Comparison of ENCODE assay signal across 9 cellular contexts in genomic region chr12:7932599-7933240, GRCh38. TPM values are rescaled to one million over a fixed set of nuclear protein-coding genes. Genes with fewer than 3 reads are reported as not detected.
DNase-seq lines count a peak whose midpoint lies in the region; ATAC-seq, FAIRE-seq and TF ChIP-seq lines count a peak whose summit lies in the region.
"Not testable (repeated sequence)": the region's sequence is repeated elsewhere in the genome, so short reads cannot be mapped to it uniquely, and the experiment has no call there.
"Had no signal": no experiment of that assay in that cellular context is flagged by ENCODE, and none has a peak within 500 bp of the region (broad histone marks: within the 10 kb centered on the region; RNA-seq: fewer than 3 reads in every experiment).

No MANE protein-coding gene starts in this region.

- ATAC-seq in K562; HepG2; upper lobe of left lung (ENCODE audit: low FRiP score in 2 of 2): not testable (repeated sequence)

- H2AFZ ChIP-seq in OCI-LY3 (ENCODE audit: low read depth, low read length); K562 (ENCODE audit: low read depth, low read length); fibroblast of lung (ENCODE audit: low read length); HepG2 (ENCODE audit: low read length); osteoblast (ENCODE audit: low read length): not testable (repeated sequence)

- H3K27ac ChIP-seq in C4-2B: peak overlapping the region; percentile 41; the same call in 1 of the 2 replicates
- H3K27ac ChIP-seq in OCI-LY3 (ENCODE audit: low read length); K562 (ENCODE audit: extremely low read depth, low read depth, low read length); fibroblast of lung (ENCODE audit: insufficient read depth, low read length); HepG2 (ENCODE audit: extremely low read length, insufficient read depth, low read length): not testable (repeated sequence)
- H3K27ac ChIP-seq in osteoblast (ENCODE audit: low read depth, low read length): peak overlapping the region; percentile 94
- peak overlapping the region in 3 of 4 donors; percentile 17 to 88 (median 88) for H3K27ac ChIP-seq in upper lobe of left lung

- not testable (repeated sequence) for H3K9me3 ChIP-seq in OCI-LY3 (ENCODE audit: insufficient read depth, low read length); K562 (replicated peaks; ENCODE audit: control insufficient read depth, insufficient read depth, low read depth, low read length); fibroblast of lung (ENCODE audit: control insufficient read depth, insufficient read depth, low read depth, low read length); HepG2 (ENCODE audit: low read length); osteoblast (ENCODE audit: low read depth, low read length); upper lobe of left lung

- H3K4me3 ChIP-seq in H7 (ENCODE audit: insufficient read depth, low read depth, low read length): peak overlapping the region; percentile 87; the same call in 1 of the 2 replicates
- not testable (repeated sequence) for H3K4me3 ChIP-seq in OCI-LY3 (ENCODE audit: low read length)
- peak overlapping the region; percentile 90 for H3K4me3 ChIP-seq in K562
- peak overlapping the region in 2 of 4 experiments; percentile 10 to 85 for H3K4me3 ChIP-seq in fibroblast of lung (replicated peaks in 1 of 4; ENCODE audit: control extremely low read depth in 1 of 4, insufficient read depth in 1 of 4, low read depth in 3 of 4, low read length in 4 of 4)
- H3K4me3 ChIP-seq in HepG2 (replicated peaks in 1 of 3; ENCODE audit: insufficient read depth in 1 of 3, low read depth in 2 of 3, low read length in 3 of 3): peak overlapping the region; percentile 84 to 99 (median 84); a peak in 5 of 6 replicates
- peak overlapping the region; percentile 87 for H3K4me3 ChIP-seq in osteoblast (ENCODE audit: insufficient read depth, low read length)
- H3K4me3 ChIP-seq in upper lobe of left lung: peak overlapping the region in 1 of 4 donors; percentile 62

- H3K9me1 ChIP-seq in K562 (ENCODE audit: control insufficient read depth, insufficient read depth, low read length): not testable (repeated sequence)

- in situ Hi-C loops in K562 (cut with MboI): loop anchor here (5.0 kb wide), 1 partner anchor 60 kb away; no protein-coding TSS in a partner anchor
- in situ Hi-C loops in HepG2 (cut with HindIII; ENCODE audit: extremely low pct_ligation_motif_present, low pct_unique_long_range_greater_than_20kb): loop anchor here (10.0 kb wide), 2 partner anchors 62 to 78 kb away; no protein-coding TSS in a partner anchor

- BruUV-seq in K562 (replicated peaks; lab: Mats Ljungman, UMichigan); HepG2 (replicated peaks; lab: Mats Ljungman, UMichigan): not testable (repeated sequence)

- peaks cover 47% of the 10 kb centered on the region for H3K36me3 ChIP-seq in H7 (replicated peaks; ENCODE audit: control insufficient read depth, insufficient read depth, low read length)
- H3K36me3 ChIP-seq in OCI-LY3 (replicated peaks; ENCODE audit: low read depth, low read length): not testable (repeated sequence)
- H3K36me3 ChIP-seq in K562 (ENCODE audit: control insufficient read depth, insufficient read depth, low read length): peaks cover 70% of the 10 kb centered on the region
- peaks cover 18% of the 10 kb centered on the region for H3K36me3 ChIP-seq in fibroblast of lung (ENCODE audit: control insufficient read depth, insufficient read depth, low read length)
- H3K36me3 ChIP-seq in HepG2 (replicated peaks in 1 of 2; ENCODE audit: control insufficient read depth in 1 of 2, insufficient read depth in 2 of 2, low read length in 2 of 2): peaks cover 9 to 52% of the 10 kb centered on the region in 2 experiments; a peak in 4 of 5 replicates
- H3K36me3 ChIP-seq in osteoblast (ENCODE audit: insufficient read depth, low read length): peaks cover 58% of the 10 kb centered on the region
- H3K36me3 ChIP-seq in upper lobe of left lung: peaks cover 18 to 54% (median 47%) of the 10 kb centered on the region in 4 donors

- TF ChIP-seq CTCF in C4-2B (conservative IDR thresholded peaks at IDR 0.05); OCI-LY3 (IDR thresholded peaks at IDR 0.05; ENCODE audit: low read depth, low read length); K562 (IDR thresholded peaks at IDR 0.05 in 2 of 3, conservative IDR thresholded peaks at IDR 0.05 in 1 of 3; ENCODE audit: insufficient read depth in 2 of 3, low read depth in 1 of 3, low read length in 3 of 3); fibroblast of lung (conservative IDR thresholded peaks at IDR 0.05 in 1 of 2, IDR thresholded peaks at IDR 0.05 in 1 of 2; ENCODE audit: low read depth in 1 of 2, low read length in 2 of 2); HepG2 (CRISPR knock-in tag; IDR thresholded peaks at IDR 0.05); osteoblast (IDR thresholded peaks at IDR 0.05; ENCODE audit: extremely low read depth, low read depth, low read length); upper lobe of left lung (IDR thresholded peaks at IDR 0.05): not testable (repeated sequence)

- not testable (repeated sequence) for H3K9ac ChIP-seq in OCI-LY3 (ENCODE audit: low read length); K562 (ENCODE audit: insufficient read depth in 1 of 2, low read depth in 2 of 2, low read length in 2 of 2); fibroblast of lung (ENCODE audit: insufficient read depth, low read length)
- H3K9ac ChIP-seq in HepG2 (ENCODE audit: insufficient read depth, low read depth, low read length): peak overlapping the region; percentile 95; the same call in 1 of the 2 replicates

- H3K79me2 ChIP-seq in OCI-LY3 (ENCODE audit: low read length): not testable (repeated sequence)
- H3K79me2 ChIP-seq in K562 (ENCODE audit: control insufficient read depth, insufficient read depth, low read length) (peaks cover 52% of the 10 kb centered on the region), fibroblast of lung (ENCODE audit: control insufficient read depth, insufficient read depth, low read length) (peaks cover 51% of the 10 kb centered on the region), HepG2 (ENCODE audit: insufficient read depth, low read length) (peaks cover 46% of the 10 kb centered on the region), osteoblast (ENCODE audit: insufficient read depth, low read length) (peaks cover 66% of the 10 kb centered on the region)

- intact Hi-C loops in K562 (cut with micrococcal nuclease): loop anchor here (1.0 to 10.0 kb wide), 4 partner anchors 58 to 152 kb away; partner anchors contain the start of gene NECAP1
- intact Hi-C loops in HepG2 (cut with micrococcal nuclease; ENCODE audit: unreplicated experiment): loop anchor here (1.0 to 2.0 kb wide), 3 partner anchors 26 to 72 kb away; no protein-coding TSS in a partner anchor

- H3K4me1 ChIP-seq in OCI-LY3 (ENCODE audit: low read length) (peaks cover 26% of the 10 kb centered on the region), HepG2 (ENCODE audit: insufficient read depth, low read length) (peaks cover 65% of the 10 kb centered on the region), osteoblast (ENCODE audit: insufficient read depth, low read length) (peaks cover 11% of the 10 kb centered on the region), upper lobe of left lung (peaks cover 6 to 33% (median 21%) of the 10 kb centered on the region in 4 donors)
- not testable (repeated sequence) for H3K4me1 ChIP-seq in K562 (replicated peaks in 1 of 2; ENCODE audit: control insufficient read depth in 2 of 2, insufficient read depth in 2 of 2, low read length in 2 of 2); fibroblast of lung (ENCODE audit: control insufficient read depth, extremely low read depth, insufficient read depth, low read length)

- peak overlapping the region; percentile 91; the same call in 1 of the 2 replicates for H3K4me2 ChIP-seq in OCI-LY3 (ENCODE audit: low read length)
- H3K4me2 ChIP-seq in K562 (ENCODE audit: insufficient read depth, low read length): peak overlapping the region; percentile 93; the same call in 1 of the 2 replicates
- H3K4me2 ChIP-seq in fibroblast of lung (ENCODE audit: extremely low read depth, insufficient read depth, low read length): peak overlapping the region; percentile 92
- peak overlapping the region; percentile 79 for H3K4me2 ChIP-seq in HepG2 (ENCODE audit: low read depth, low read length)
- H3K4me2 ChIP-seq in osteoblast (ENCODE audit: insufficient read depth, low read length): peak overlapping the region; percentile 97

- TF ChIP-seq EP300 in K562 (IDR thresholded peaks at IDR 0.05; ENCODE audit: low read length); HepG2 (IDR thresholded peaks at IDR 0.05; ENCODE audit: low read depth in 2 of 2, low read length in 2 of 2); HepG2 (CRISPR knock-in tag; IDR thresholded peaks at IDR 0.05; ENCODE audit: borderline replicate concordance); upper lobe of left lung (IDR thresholded peaks at IDR 0.05): not testable (repeated sequence)

- POLR2A ChIA-PET in K562 (lab: Yijun Ruan, JAX): interaction anchor here (0.6 to 3.3 kb wide), 9 partner anchors 10 to 126 kb away, joined by 3 to 26 read pairs (median 5); no protein-coding TSS in a partner anchor
- POLR2A ChIA-PET in HepG2 (lab: Yijun Ruan, JAX): interaction anchor here (0.6 to 4.1 kb wide), 12 partner anchors 14 to 100 kb away, joined by 3 to 24 read pairs (median 5); no protein-coding TSS in a partner anchor

- not testable (repeated sequence) for DNase-seq in H7; K562 (ENCODE audit: extremely low read depth in 1 of 4, low spot score in 3 of 4); fibroblast of lung (ENCODE audit: low read depth in 2 of 2); HepG2 (ENCODE audit: low spot score); osteoblast (ENCODE audit: insufficient read length, low spot score, missing footprints); upper lobe of left lung

- WGBS in K562 (ENCODE audit: insufficient coverage, low coverage, missing lambda C conversion rate): 74% methylated on average over 11 of the region's 11 CpGs
- WGBS in HepG2 (ENCODE audit: low lambda C conversion rate): 80% methylated on average over 11 of the region's 11 CpGs
- WGBS in upper lobe of left lung, 2 donors: 53 to 59% methylated on average over 11 of the region's 11 CpGs

- TF ChIP-seq RAD21 in K562 (CRISPR knock-in tag; conservative IDR thresholded peaks at IDR 0.05 in 1 of 2, IDR thresholded peaks at IDR 0.05 in 1 of 2); HepG2 (CRISPR knock-in tag; IDR thresholded peaks at IDR 0.05): not testable (repeated sequence)

- H3K27me3 ChIP-seq in H7 (ENCODE audit: control insufficient read depth, insufficient read depth, low read length); OCI-LY3 (ENCODE audit: low read depth, low read length); K562 (ENCODE audit: control insufficient read depth in 2 of 2, insufficient read depth in 2 of 2, low read length in 2 of 2); fibroblast of lung (ENCODE audit: control insufficient read depth, insufficient read depth, low read length); HepG2 (ENCODE audit: control insufficient read depth in 1 of 2, insufficient read depth in 2 of 2, low read length in 2 of 2); osteoblast (ENCODE audit: insufficient read depth, low read length); upper lobe of left lung: not testable (repeated sequence)

- not testable (repeated sequence) for FAIRE-seq in K562 (lab: Jason Lieb, UNC); HepG2 (lab: Jason Lieb, UNC)

- not testable (repeated sequence) for H4K20me1 ChIP-seq in OCI-LY3 (ENCODE audit: insufficient read depth, low read length); K562 (replicated peaks; ENCODE audit: control insufficient read depth, insufficient read depth, low read length); fibroblast of lung (ENCODE audit: control insufficient read depth, extremely low read depth, insufficient read depth, low read length)
- H4K20me1 ChIP-seq in HepG2 (ENCODE audit: insufficient read depth, low read length) (peaks cover 27% of the 10 kb centered on the region), osteoblast (ENCODE audit: insufficient read depth, low read length) (peaks cover 37% of the 10 kb centered on the region)

- TF ChIP-seq POLR2A in K562 (conservative IDR thresholded peaks at IDR 0.05); HepG2 (IDR thresholded peaks at IDR 0.05; ENCODE audit: insufficient read depth in 1 of 2, low read depth in 2 of 2, low read length in 2 of 2); upper lobe of left lung (IDR thresholded peaks at IDR 0.05): not testable (repeated sequence)

- CTCF ChIA-PET in K562 (lab: Yijun Ruan, JAX; ENCODE audit: low intra/inter-chr PET ratio) (interaction anchor here (0.6 to 2.7 kb wide), 4 partner anchors 61 to 290 kb away, joined by 3 to 12 read pairs (median 4); no protein-coding TSS in a partner anchor), HepG2 (lab: Yijun Ruan, JAX; ENCODE audit: low intra/inter-chr PET ratio, low total read pairs) (interaction anchor here (1.1 to 2.6 kb wide), 6 partner anchors 26 to 101 kb away, joined by 3 to 20 read pairs (median 7); no protein-coding TSS in a partner anchor)

RNA-seq across cellular contexts. Expression of gene SLC2A3, which starts 3.3 kb away (rescaled TPM):
- 289 and 357 TPM in 2 replicates for total RNA-seq in H7 (2014; rRNA removed; shearing (Covaris generic))
- total RNA-seq in K562 (2011; cell fraction: chromatin; rRNA removed; ENCODE audit: low replicate concordance): 809 and 942 TPM in 2 replicates
- 602 and 714 TPM in 2 replicates for total RNA-seq in K562 (2011; cell fraction: nucleolus; rRNA removed)
- 822 and 830 TPM in 2 replicates for total RNA-seq in K562 (2011; cell fraction: nucleoplasm; rRNA removed)
- total RNA-seq in K562 (2014; rRNA removed): 64.0 and 67.3 TPM in 2 replicates
- 119 and 138 TPM in 2 replicates for total RNA-seq in K562 (2014; rRNA removed; fragmentation: Illumina TruSeq; extraction: Trizol)
- 78.9 and 86.3 TPM in 2 replicates for total RNA-seq in K562 (2015; rRNA removed; fragmentation: Illumina TruSeq; extraction: Trizol)
- total RNA-seq in K562 (2021): 140 and 161 TPM in 2 replicates
- 296 and 491 TPM in 2 replicates for polyA plus RNA-seq in K562 (2011; rRNA removed)
- polyA plus RNA-seq in K562 (2011; cell fraction: cytosol; rRNA removed): 291 and 361 TPM in 2 replicates
- 164 and 209 TPM in 2 replicates for polyA plus RNA-seq in K562 (2011; cell fraction: nucleus; rRNA removed)
- polyA plus RNA-seq in K562 (2012): 81.0 and 167 TPM in 2 replicates
- polyA plus RNA-seq in K562 (2014; fragmentation: Illumina TruSeq; extraction: Trizol): 101 and 104 TPM in 2 replicates
- polyA plus RNA-seq in K562 (2014; fragmentation: Nextera tagmentation; extraction: Ambion mirVana): 100 to 1,000 TPM in 1 of 2 experiments, 10 to 100 TPM in 1; 93.4 to 129 TPM
- 97.9 and 98.7 TPM in 2 replicates for polyA plus RNA-seq in K562 (2014; rRNA removed)
- polyA minus RNA-seq in K562 (2011; rRNA and poly(A)+ RNA removed): 452 and 599 TPM in 2 replicates
- 168 and 265 TPM in 2 replicates for polyA minus RNA-seq in K562 (2011; cell fraction: cytosol; rRNA and poly(A)+ RNA removed)
- polyA minus RNA-seq in K562 (2011; cell fraction: nucleus; rRNA and poly(A)+ RNA removed): 149 and 249 TPM in 2 replicates
- total RNA-seq in fibroblast of lung: 95.0 and 127 TPM in 2 replicates
- polyA plus RNA-seq in fibroblast of lung: 83.0 and 124 TPM in 2 replicates
- 65.6 and 124 TPM in 2 replicates for polyA plus RNA-seq in fibroblast of lung (2012)
- 109 and 154 TPM in 2 replicates for polyA minus RNA-seq in fibroblast of lung (ENCODE audit: low replicate concordance)
- total RNA-seq in HepG2 (2016; rRNA removed; fragmentation: Illumina TruSeq; extraction: Trizol): 22.6 and 39.3 TPM in 2 replicates
- total RNA-seq in HepG2 (2016; cell fraction: cytosol; rRNA removed; fragmentation: Illumina TruSeq; extraction: Trizol; ENCODE audit: low read depth): 4.1 and 6.1 TPM in 2 replicates
- 23.5 and 38.0 TPM in 2 replicates for total RNA-seq in HepG2 (2016; cell fraction: insoluble cytoplasmic fraction; rRNA removed; fragmentation: Illumina TruSeq; extraction: Trizol)
- 8.7 and 10.8 TPM in 2 replicates for total RNA-seq in HepG2 (2016; cell fraction: membrane; rRNA removed; fragmentation: Illumina TruSeq; extraction: Trizol)
- total RNA-seq in HepG2 (2016; cell fraction: nucleus; rRNA removed; fragmentation: Illumina TruSeq; extraction: Trizol): 44.8 and 53.2 TPM in 2 replicates
- 282 and 580 TPM in 2 replicates for polyA plus RNA-seq in HepG2 (2011; rRNA removed)
- 309 and 461 TPM in 2 replicates for polyA plus RNA-seq in HepG2 (2011; cell fraction: cytosol; rRNA removed)
- 109 and 185 TPM in 2 replicates for polyA plus RNA-seq in HepG2 (2011; cell fraction: nucleus; rRNA removed)
- 113 and 491 TPM in 2 replicates for polyA plus RNA-seq in HepG2 (2012)
- 1.8 and 2.1 TPM in 2 replicates for polyA plus RNA-seq in HepG2 (2016; cell fraction: cytosol; fragmentation: Illumina TruSeq; extraction: Trizol; ENCODE audit: low read depth)
- 10.2 and 12.0 TPM in 2 replicates for polyA plus RNA-seq in HepG2 (2016; cell fraction: insoluble cytoplasmic fraction; fragmentation: Illumina TruSeq; extraction: Trizol; ENCODE audit: low read depth)
- 3.1 and 4.6 TPM in 2 replicates for polyA plus RNA-seq in HepG2 (2016; cell fraction: membrane; fragmentation: Illumina TruSeq; extraction: Trizol; ENCODE audit: low read depth)
- polyA plus RNA-seq in HepG2 (2016; cell fraction: nucleus; fragmentation: Illumina TruSeq; extraction: Trizol; ENCODE audit: insufficient read depth, low read depth): 49.3 and 51.9 TPM in 2 replicates
- 79.9 and 1,387 TPM in 2 replicates for polyA minus RNA-seq in HepG2 (2011; rRNA and poly(A)+ RNA removed; ENCODE audit: low replicate concordance)
- polyA minus RNA-seq in HepG2 (2011; cell fraction: cytosol; rRNA and poly(A)+ RNA removed): 227 and 431 TPM in 2 replicates
- 200 and 331 TPM in 2 replicates for polyA minus RNA-seq in HepG2 (2011; cell fraction: nucleus; rRNA and poly(A)+ RNA removed)
- total RNA-seq in osteoblast: 117 and 143 TPM in 2 replicates
- total RNA-seq in upper lobe of left lung: 100 to 1,000 TPM in 2 of 6 donors, 10 to 100 TPM in 4; 43.0 to 148 (median 63.4) TPM
- total RNA-seq: Calu3 had no signal
